32 cellular contexts compared by ENCODE assay signal in the genomic region with DNA sequence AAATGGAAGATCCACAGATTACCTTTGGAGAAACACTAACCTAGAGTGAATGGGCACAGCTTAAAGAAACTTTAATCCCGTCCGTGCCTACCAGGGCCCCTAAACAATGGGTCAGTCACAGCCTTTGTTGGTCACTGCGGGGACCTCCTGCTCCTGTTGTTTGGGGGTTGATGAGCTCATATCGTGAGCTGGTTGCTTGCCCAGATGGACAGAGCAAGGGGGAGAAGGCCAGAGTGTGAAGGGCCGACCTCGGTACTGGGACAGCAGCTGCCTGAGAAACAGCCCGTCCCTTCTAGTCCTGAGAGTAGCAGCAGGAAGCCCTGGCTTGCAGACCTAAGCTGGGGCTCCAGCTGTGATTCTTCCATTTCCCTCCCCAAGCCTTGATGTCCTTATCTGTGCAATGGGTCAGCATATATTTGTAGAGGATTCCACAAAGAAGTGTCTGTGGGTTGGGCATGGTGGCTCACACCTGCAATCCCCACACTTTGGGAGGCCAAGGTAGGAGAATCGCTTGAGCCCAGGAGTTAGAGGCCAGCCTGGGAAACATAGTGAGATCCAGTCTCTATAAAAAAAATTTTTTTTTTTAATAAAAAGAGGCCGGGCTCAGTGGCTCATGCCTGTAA.
"Had no signal": no experiment of that assay in that cellular context is flagged by ENCODE, and none has a peak within 500 bp of the region (broad histone marks: within the 10 kb centered on the region; RNA-seq: fewer than 3 reads in every experiment).

No MANE protein-coding gene starts in this region.

- H3K27me3 Mint-ChIP-seq: activated naive CD4-positive, alpha-beta T cell treated with anti-CD3 and anti-CD28 coated beads, Interleukin-2, amount 10 ng/mL, durations not matched to agents 7 days and 5 days; activated naive CD8-positive, alpha-beta T cell treated with anti-CD3 and anti-CD28 coated beads, Interleukin-2, amount 10 ng/mL, durations not matched to agents 7 days and 5 days; stimulated activated memory B cell treated with anti-CD40 and anti-IgM and Interleukin-4, amounts not matched to agents 10 μg/mL and 1 μg/mL and 100 μg/mL, for 72 hours had no signal

- H3K4me3 Mint-ChIP-seq: activated naive CD4-positive, alpha-beta T cell treated with anti-CD3 and anti-CD28 coated beads, Interleukin-2, amount 10 ng/mL, durations not matched to agents 7 days and 5 days; activated naive CD8-positive, alpha-beta T cell treated with anti-CD3 and anti-CD28 coated beads, Interleukin-2, amount 10 ng/mL, durations not matched to agents 7 days and 5 days; activated T-helper 1 cell treated with anti-CD3 and anti-CD28 coated beads, Interleukin-12 subunit alpha, Interleukin-12 subunit beta, Interleukin-2, Interleukin-4 antibody, amounts not matched to agents 30 ng/mL and 10 ng/mL and 1 ng/mL, durations not matched to agents 14 hours and 24 hours and 36 hours; nephron; stimulated activated memory B cell treated with anti-CD40 and anti-IgM and Interleukin-4, amounts not matched to agents 10 μg/mL and 1 μg/mL and 100 μg/mL, for 72 hours; stimulated activated naive CD8-positive, alpha-beta T cell treated with anti-CD3 and anti-CD28 coated beads, Interleukin-15, amount 100 ng/mL, for 72 hours; T-helper 2 cell treated with Interferon-gamma antibody and Interleukin-4, amounts not matched to agents 5 μg/mL and 100 μg/mL, for 36 hours had no signal

- H3K4me1 Mint-ChIP-seq: activated naive CD4-positive, alpha-beta T cell treated with anti-CD3 and anti-CD28 coated beads, Interleukin-2, amount 10 ng/mL, durations not matched to agents 7 days and 5 days; activated naive CD8-positive, alpha-beta T cell treated with anti-CD3 and anti-CD28 coated beads, Interleukin-2, amount 10 ng/mL, durations not matched to agents 7 days and 5 days; nephron; stimulated activated memory B cell treated with anti-CD40 and anti-IgM and Interleukin-4, amounts not matched to agents 10 μg/mL and 1 μg/mL and 100 μg/mL, for 72 hours; stimulated activated naive CD8-positive, alpha-beta T cell treated with anti-CD3 and anti-CD28 coated beads, Interleukin-15, amount 100 ng/mL, for 72 hours had no signal

- H3K36me3 Mint-ChIP-seq: activated naive CD4-positive, alpha-beta T cell treated with anti-CD3 and anti-CD28 coated beads, Interleukin-2, amount 10 ng/mL, durations not matched to agents 7 days and 5 days; activated naive CD8-positive, alpha-beta T cell treated with anti-CD3 and anti-CD28 coated beads, Interleukin-2, amount 10 ng/mL, durations not matched to agents 7 days and 5 days; stimulated activated memory B cell treated with anti-CD40 and anti-IgM and Interleukin-4, amounts not matched to agents 10 μg/mL and 1 μg/mL and 100 μg/mL, for 72 hours had no signal

- H3K9me3 ChIP-seq: esophagus muscularis mucosa, heart left ventricle, left ventricle myocardium inferior, mucosa of descending colon, ovary, prostate gland, thyroid gland, upper lobe of right lung had no signal

- H3K4me2 ChIP-seq: smooth muscle cell had no signal

- H3K27ac ChIP-seq: esophagus muscularis mucosa, foreskin keratinocyte, heart left ventricle, left ventricle myocardium inferior, ovary, prostate gland, thyroid gland, upper lobe of right lung had no signal

- DNase-seq: activated CD4-positive, alpha-beta T cell treated with anti-CD3 and anti-CD28 coated beads for 4 hours; activated CD4-positive, alpha-beta T cell treated with anti-CD3 and anti-CD28 coated beads, Interleukin-2, amount 50 U/mL, for 48 hours; activated CD8-positive, alpha-beta memory T cell treated with anti-CD3 and anti-CD28 coated beads, Interleukin-2, amount 50 U/mL, for 4 hours; activated gamma-delta T cell; activated naive CD4-positive, alpha-beta T cell treated with anti-CD3 and anti-CD28 coated beads, Interleukin-2, amount 10 ng/mL, durations not matched to agents 7 days and 5 days; activated naive CD8-positive, alpha-beta T cell treated with anti-CD3 and anti-CD28 coated beads, Interleukin-2, amount 10 ng/mL, durations not matched to agents 7 days and 5 days; activated T-cell treated with anti-CD3 and anti-CD28 coated beads, Interleukin-2, amount 50 U/mL, for 1 hour; caudate nucleus; cortex of kidney; foreskin keratinocyte; heart left ventricle; hypothalamus; islet precursor cell; left ventricle myocardium inferior; mucosa of descending colon; ovary; stimulated activated CD4-positive, alpha-beta T cell treated with anti-CD3 and anti-CD28 coated beads, Interleukin-1b, Interleukin-23, amount 100 ng/mL, for 48 hours; stimulated activated CD4-positive, alpha-beta T cell treated with anti-CD3 and anti-CD28 coated beads, Interleukin-4, amount 100 ng/mL, for 4 hours; stimulated activated CD8-positive, alpha-beta memory T cell treated with anti-CD3 and anti-CD28 coated beads, Interleukin-4, amount 100 ng/mL, for 48 hours; stimulated activated naive CD8-positive, alpha-beta T cell treated with anti-CD3 and anti-CD28 coated beads, Interleukin-15, amount 100 ng/mL, for 72 hours; substantia nigra; T-helper 1 cell; upper lobe of right lung had no signal

- H3K4me3 ChIP-seq: esophagus muscularis mucosa, heart left ventricle, left ventricle myocardium inferior, lung, mucosa of descending colon, ovary, prostate gland, smooth muscle cell, thyroid gland, upper lobe of right lung had no signal

- H3K27me3 ChIP-seq: esophagus muscularis mucosa, foreskin keratinocyte, heart left ventricle, ovary, thyroid gland, upper lobe of right lung had no signal

- ATAC-seq: foreskin keratinocyte; heart left ventricle; mucosa of descending colon; stimulated activated memory B cell treated with anti-CD40 and anti-IgM and Interleukin-4, amounts not matched to agents 10 μg/mL and 1 μg/mL and 100 μg/mL, for 72 hours; stimulated activated naive CD8-positive, alpha-beta T cell treated with anti-CD3 and anti-CD28 coated beads, Interleukin-15, amount 100 ng/mL, for 72 hours; upper lobe of right lung had no signal

- H3K36me3 ChIP-seq: esophagus muscularis mucosa, heart left ventricle, left ventricle myocardium inferior, ovary, prostate gland, thyroid gland, upper lobe of right lung had no signal

- H3K9me3 Mint-ChIP-seq: activated naive CD4-positive, alpha-beta T cell treated with anti-CD3 and anti-CD28 coated beads, Interleukin-2, amount 10 ng/mL, durations not matched to agents 7 days and 5 days; activated naive CD8-positive, alpha-beta T cell treated with anti-CD3 and anti-CD28 coated beads, Interleukin-2, amount 10 ng/mL, durations not matched to agents 7 days and 5 days; activated T-helper 1 cell treated with anti-CD3 and anti-CD28 coated beads, Interleukin-12 subunit alpha, Interleukin-12 subunit beta, Interleukin-2, Interleukin-4 antibody, amounts not matched to agents 30 ng/mL and 10 ng/mL and 1 ng/mL, durations not matched to agents 14 hours and 24 hours and 36 hours; nephron; stimulated activated memory B cell treated with anti-CD40 and anti-IgM and Interleukin-4, amounts not matched to agents 10 μg/mL and 1 μg/mL and 100 μg/mL, for 72 hours; T-helper 2 cell treated with Interferon-gamma antibody and Interleukin-4, amounts not matched to agents 5 μg/mL and 100 μg/mL, for 36 hours had no signal

- H3K4me1 ChIP-seq: esophagus muscularis mucosa, foreskin keratinocyte, heart left ventricle, left ventricle myocardium inferior, prostate gland, upper lobe of right lung had no signal

- H3K27ac Mint-ChIP-seq: activated naive CD4-positive, alpha-beta T cell treated with anti-CD3 and anti-CD28 coated beads, Interleukin-2, amount 10 ng/mL, durations not matched to agents 7 days and 5 days; activated naive CD8-positive, alpha-beta T cell treated with anti-CD3 and anti-CD28 coated beads, Interleukin-2, amount 10 ng/mL, durations not matched to agents 7 days and 5 days; activated T-helper 1 cell treated with anti-CD3 and anti-CD28 coated beads, Interleukin-12 subunit alpha, Interleukin-12 subunit beta, Interleukin-2, Interleukin-4 antibody, amounts not matched to agents 30 ng/mL and 10 ng/mL and 1 ng/mL, durations not matched to agents 14 hours and 24 hours and 36 hours; nephron; stimulated activated memory B cell treated with anti-CD40 and anti-IgM and Interleukin-4, amounts not matched to agents 10 μg/mL and 1 μg/mL and 100 μg/mL, for 72 hours; stimulated activated naive CD8-positive, alpha-beta T cell treated with anti-CD3 and anti-CD28 coated beads, Interleukin-15, amount 100 ng/mL, for 72 hours; T-helper 2 cell treated with Interferon-gamma antibody and Interleukin-4, amounts not matched to agents 5 μg/mL and 100 μg/mL, for 36 hours had no signal
